Comparison of ENCODE assay signal across 13 cellular contexts in genomic region chr2:145158051-145158586, GRCh38.
DNase-seq lines count a peak whose midpoint lies in the region; ATAC-seq and TF ChIP-seq lines count a peak whose summit lies in the region.
"Had no signal": no experiment of that assay in that cellular context is flagged by ENCODE, and none has a peak within 500 bp of the region (broad histone marks: within the 10 kb centered on the region; RNA-seq: fewer than 3 reads in every experiment).

No MANE protein-coding gene starts in this region.

- no CpG with 5 or more reads among the region's 2 CpGs for WGBS in mesendoderm (ENCODE audit: extremely low coverage, insufficient coverage, low lambda C conversion rate)

- TF ChIP-seq CTCF in MCF 10A (IDR thresholded peaks at IDR 0.05; ENCODE audit: unreplicated experiment) (no peak), breast epithelium (IDR thresholded peaks at IDR 0.05) (no peak), colonic mucosa (IDR thresholded peaks at IDR 0.05) (no peak), GM10266 (IDR thresholded peaks at IDR 0.05; ENCODE audit: control insufficient read depth, insufficient read depth, low read depth, missing control alignments) (no peak)

- POLR2A ChIA-PET in MCF 10A (lab: Yijun Ruan, JAX) = interaction anchor here (0.5 to 1.6 kb wide), 8 partner anchors 37 to 1056 kb away, joined by 3 to 5 read pairs (median 4); no protein-coding TSS in a partner anchor

- no peaks in the 10 kb centered on the region for H3K36me3 Mint-ChIP-seq in MCF 10A (ENCODE audit: insufficient read depth, unreplicated experiment)

- H3K9me3 ChIP-seq in breast epithelium = no peaks in the 10 kb centered on the region
- H3K9me3 ChIP-seq in colonic mucosa = no peaks in the 10 kb centered on the region
- H3K9me3 ChIP-seq: BLaER1 had no signal

- CTCF ChIA-PET in MCF 10A (lab: Yijun Ruan, JAX) = interaction anchor here (0.7 kb wide), 2 partner anchors 637 to 655 kb away, joined by 3 read pairs; no protein-coding TSS in a partner anchor

- no peak overlapping the region for H4K8ac ChIP-seq in mesendoderm (ENCODE audit: low read depth, low read length)

- H3K9me3 Mint-ChIP-seq in MCF 10A (ENCODE audit: unreplicated experiment) = peaks cover 8% of the 10 kb centered on the region

- no peak overlapping the region for H3K4ac ChIP-seq in mesendoderm (ENCODE audit: low read depth, low read length)

- no peak overlapping the region for H3K9ac ChIP-seq in colonic mucosa (ENCODE audit: low read depth in 2 of 2, low read length in 2 of 2)
- H3K9ac ChIP-seq in mesendoderm (ENCODE audit: low read length) = no peak overlapping the region
- H3K9ac ChIP-seq: BLaER1 had no signal

- H3K4me2 ChIP-seq in mesendoderm (ENCODE audit: low read length) = no peak overlapping the region
- H3K4me2 ChIP-seq: BLaER1 had no signal

- no peak overlapping the region for H2BK5ac ChIP-seq in mesendoderm (ENCODE audit: low read length)

- no peak overlapping the region for H4K5ac ChIP-seq in mesendoderm (ENCODE audit: low read length)

- intact Hi-C loops in MCF 10A (cut with micrococcal nuclease) (loop anchor here (1.0 kb wide), 1 partner anchor 594 kb away; no protein-coding TSS in a partner anchor), breast epithelium (cut with DNase I; ENCODE audit: low total_unique reads) (no loop called here), colonic mucosa (cut with DNase I) (no loop called here)

- H3K79me2 ChIP-seq in mesendoderm (ENCODE audit: control insufficient read depth, insufficient read depth, low read length) = no peaks in the 10 kb centered on the region

- H3K27ac Mint-ChIP-seq in MCF 10A (ENCODE audit: low read depth, unreplicated experiment) = peak overlapping the region; percentile 85
- H3K27ac Mint-ChIP-seq: activated B cell treated with CpG ODN at 0.5 μM for 24 hours had no signal

- H3K4me1 ChIP-seq in breast epithelium (peaks cover 0 to 8% of the 10 kb centered on the region in 2 donors), colonic mucosa (no peaks in the 10 kb centered on the region), mesendoderm (ENCODE audit: control insufficient read depth, low read depth, low read length) (no peaks in the 10 kb centered on the region)
- H3K4me1 ChIP-seq: BLaER1 had no signal

- H2BK15ac ChIP-seq in mesendoderm (replicated peaks; ENCODE audit: low read depth) = no peak overlapping the region

- no peak overlapping the region for H2AK5ac ChIP-seq in mesendoderm (ENCODE audit: low read length)

- H2BK120ac ChIP-seq in mesendoderm (ENCODE audit: low read depth, low read length) = no peak overlapping the region

- no peak for TF ChIP-seq POLR2A in breast epithelium (IDR thresholded peaks at IDR 0.05)

- H3K27ac ChIP-seq in breast epithelium = peak overlapping the region in 1 of 2 donors; percentile 25
- no peak overlapping the region for H3K27ac ChIP-seq in colonic mucosa
- H3K27ac ChIP-seq in mesendoderm (ENCODE audit: low read depth, low read length) = no peak overlapping the region
- H3K27ac ChIP-seq: ascending aorta, BLaER1 had no signal

- H3K4me1 Mint-ChIP-seq in MCF 10A (ENCODE audit: insufficient read depth, unreplicated experiment) = peaks cover 26% of the 10 kb centered on the region

- H3K56ac ChIP-seq in mesendoderm (ENCODE audit: low read length) = no peak overlapping the region

- BruUV-seq in MCF 10A (replicated peaks; lab: Mats Ljungman, UMichigan) = no TSS peak

- ATAC-seq in GM21447 (IDR thresholded peaks at IDR 0.05; ENCODE audit: unreplicated experiment) = no peak
- no peak for ATAC-seq in HG03521 (IDR thresholded peaks at IDR 0.05; ENCODE audit: unreplicated experiment)

- H3K23ac ChIP-seq in mesendoderm (ENCODE audit: low read length) = no peak overlapping the region

- peak overlapping the region; percentile 20 for H3K4me3 Mint-ChIP-seq in MCF 10A (ENCODE audit: unreplicated experiment)
- H3K4me3 Mint-ChIP-seq: activated B cell treated with CpG ODN at 0.5 μM for 24 hours had no signal

- no peaks in the 10 kb centered on the region for H3K79me1 ChIP-seq in mesendoderm (ENCODE audit: low read length)

- no peaks in the 10 kb centered on the region for H3K27me3 Mint-ChIP-seq in MCF 10A (ENCODE audit: insufficient read depth, unreplicated experiment)
- H3K27me3 Mint-ChIP-seq: activated B cell treated with CpG ODN at 0.5 μM for 24 hours had no signal

- H3K36me3 ChIP-seq in breast epithelium (no peaks in the 10 kb centered on the region), colonic mucosa (no peaks in the 10 kb centered on the region), mesendoderm (ENCODE audit: control insufficient read depth, insufficient read depth, low read length) (no peaks in the 10 kb centered on the region), H7 (replicated peaks; ENCODE audit: control insufficient read depth, insufficient read depth, low read length) (no peaks in the 10 kb centered on the region)
- H3K36me3 ChIP-seq: ascending aorta, BLaER1 had no signal

- no peaks in the 10 kb centered on the region for H3K27me3 ChIP-seq in breast epithelium
- H3K27me3 ChIP-seq in colonic mucosa = no peaks in the 10 kb centered on the region
- no peaks in the 10 kb centered on the region for H3K27me3 ChIP-seq in mesendoderm (ENCODE audit: insufficient read depth, low read length, poor library complexity)
- H3K27me3 ChIP-seq in H7 (ENCODE audit: control insufficient read depth, insufficient read depth, low read length) = no peaks in the 10 kb centered on the region
- H3K27me3 ChIP-seq: ascending aorta, BLaER1 had no signal

- H3K4me3 ChIP-seq in breast epithelium = no peak overlapping the region
- no peak overlapping the region for H3K4me3 ChIP-seq in colonic mucosa
- no peak overlapping the region for H3K4me3 ChIP-seq in mesendoderm (ENCODE audit: low read length)
- no peak overlapping the region for H3K4me3 ChIP-seq in H7 (ENCODE audit: insufficient read depth, low read depth, low read length)
- H3K4me3 ChIP-seq: ascending aorta, BLaER1 had no signal

- DNase-seq in MCF 10A (ENCODE audit: unreplicated experiment) (peak; percentile 89), breast epithelium (ENCODE audit: low spot score in 2 of 2) (no peak), colonic mucosa (peak; percentile 24), mesendoderm (peak; percentile 3), H7 (no peak), GM10266 (ENCODE audit: extremely low spot score) (no peak)
- DNase-seq: activated B cell treated with CpG ODN at 0.5 μM for 24 hours; kidney glomerular epithelial cell; stimulated activated CD4-positive, alpha-beta T cell treated with anti-CD3 and anti-CD28 coated beads, Interleukin-4, amount 100 ng/mL, for 24 hours had no signal

- H3K18ac ChIP-seq in mesendoderm (ENCODE audit: low read length) = no peak overlapping the region

Comparison
In these comparisons a context has a peak if more than half of its experiments do, and no peak if none do; other contexts are left out.
1. DNase-seq: peak in MCF 10A (single experiment), colonic mucosa (single experiment) and mesendoderm (single experiment); none in breast epithelium (0 of 2), H7 (single experiment) and GM10266 (single experiment).